ENCODE assay signal across 8 cellular contexts in genomic region chr19:45443462-45444317, GRCh38. TPM values are rescaled to one million over a fixed set of nuclear protein-coding genes. Genes with fewer than 3 reads are reported as not detected.
A peak's percentile ranks its signal among the peaks of the same experiment; 100 is the strongest.
DNase-seq lines count a peak whose midpoint lies in the region; TF ChIP-seq lines count a peak whose summit lies in the region.

No MANE protein-coding gene starts in this region.

- H4K20me1 ChIP-seq in BLaER1 treated with 17β-estradiol and CSF1 and Interleukin-3, amounts not matched to agents 10 nM and 100 nM = no peaks in the 10 kb centered on the region
- no peaks in the 10 kb centered on the region for H4K20me1 ChIP-seq in fibroblast of lung (ENCODE audit: control insufficient read depth, extremely low read depth, insufficient read depth, low read length)

- H2AFZ ChIP-seq in fibroblast of lung (ENCODE audit: low read length) = no peak overlapping the region

- peak overlapping the region; percentile 45 to 68 (median 57) for H3K4me3 ChIP-seq in BLaER1 treated with 17β-estradiol and CSF1 and Interleukin-3, amounts not matched to agents 10 nM and 100 nM
- H3K4me3 ChIP-seq in fibroblast of lung (replicated peaks in 1 of 4; ENCODE audit: control extremely low read depth in 1 of 4, insufficient read depth in 1 of 4, low read depth in 3 of 4, low read length in 4 of 4) (peak overlapping the region; percentile 4 to 58 (median 51)), muscle layer of colon (ENCODE audit: low read depth in 1 of 2, low read length in 2 of 2) (peak overlapping the region in 1 of 2 donors; percentile 58)

- no peaks in the 10 kb centered on the region for H3K27me3 ChIP-seq in BLaER1 treated with 17β-estradiol and CSF1 and Interleukin-3, amounts not matched to agents 10 nM and 100 nM
- H3K27me3 ChIP-seq in fibroblast of lung (ENCODE audit: control insufficient read depth, insufficient read depth, low read length) (no peaks in the 10 kb centered on the region), muscle layer of colon (ENCODE audit: control insufficient read depth in 1 of 2, insufficient read depth in 2 of 2, low read length in 2 of 2) (no peaks in the 10 kb centered on the region)

- peak overlapping the region; percentile 76 to 97 (median 91) for H3K4me2 ChIP-seq in BLaER1 treated with 17β-estradiol and CSF1 and Interleukin-3, amounts not matched to agents 10 nM and 100 nM
- H3K4me2 ChIP-seq in fibroblast of lung (ENCODE audit: extremely low read depth, insufficient read depth, low read length) = peak overlapping the region; percentile 93

- H3K9ac ChIP-seq in BLaER1 treated with 17β-estradiol and CSF1 and Interleukin-3, amounts not matched to agents 10 nM and 100 nM = peak overlapping the region; percentile 72 to 88 (median 83)
- H3K9ac ChIP-seq in fibroblast of lung (ENCODE audit: insufficient read depth, low read length) = peak overlapping the region; percentile 78
- H3K9ac ChIP-seq in muscle layer of colon (ENCODE audit: low read length) = peak overlapping the region; percentile 44

- peak overlapping the region; percentile 68 to 94 (median 92) for H3K27ac ChIP-seq in BLaER1 treated with 17β-estradiol and CSF1 and Interleukin-3, amounts not matched to agents 10 nM and 100 nM
- peak overlapping the region; percentile 78 for H3K27ac ChIP-seq in fibroblast of lung (ENCODE audit: insufficient read depth, low read length)
- peak overlapping the region; percentile 63 for H3K27ac ChIP-seq in muscle layer of colon (ENCODE audit: low read depth, low read length)

- H3K9me3 ChIP-seq in BLaER1 treated with 17β-estradiol and CSF1 and Interleukin-3, amounts not matched to agents 10 nM and 100 nM (replicated peaks in 1 of 11) = no peaks in the 10 kb centered on the region
- no peaks in the 10 kb centered on the region for H3K9me3 ChIP-seq in fibroblast of lung (ENCODE audit: control insufficient read depth, insufficient read depth, low read depth, low read length)
- no peaks in the 10 kb centered on the region for H3K9me3 ChIP-seq in muscle layer of colon (ENCODE audit: low read length)

- peaks cover 44 to 83% (median 65%) of the 10 kb centered on the region in 10 experiments for H3K4me1 ChIP-seq in BLaER1 treated with 17β-estradiol and CSF1 and Interleukin-3, amounts not matched to agents 10 nM and 100 nM
- H3K4me1 ChIP-seq in fibroblast of lung (ENCODE audit: control insufficient read depth, extremely low read depth, insufficient read depth, low read length) (peaks cover 17% of the 10 kb centered on the region), muscle layer of colon (ENCODE audit: insufficient read depth, low read length) (peaks cover 20% of the 10 kb centered on the region)

- no peaks in the 10 kb centered on the region for H3K79me2 ChIP-seq in fibroblast of lung (ENCODE audit: control insufficient read depth, insufficient read depth, low read length)

- no peak for TF ChIP-seq CTCF in fibroblast of lung (conservative IDR thresholded peaks at IDR 0.05 in 1 of 2, IDR thresholded peaks at IDR 0.05 in 1 of 2; ENCODE audit: low read depth in 1 of 2, low read length in 2 of 2)

- no peaks in the 10 kb centered on the region for H3K36me3 ChIP-seq in BLaER1 treated with 17β-estradiol and CSF1 and Interleukin-3, amounts not matched to agents 10 nM and 100 nM
- no peaks in the 10 kb centered on the region for H3K36me3 ChIP-seq in fibroblast of lung (ENCODE audit: control insufficient read depth, insufficient read depth, low read length)
- H3K36me3 ChIP-seq in muscle layer of colon (ENCODE audit: insufficient read depth, low read length) = no peaks in the 10 kb centered on the region

- peak; percentile 70 for DNase-seq in GOT3 (lab: John Stamatoyannopoulos, UW)
- DNase-seq in NCI-H748 (lab: John Stamatoyannopoulos, UW; ENCODE audit: unreplicated experiment) = peak; percentile 84
- DNase-seq in activated T-helper 9 cell treated with anti-CD3 and anti-CD28 coated beads, Interleukin-2, amount 50 U/mL, for 16 hours (ENCODE audit: low read depth) = peak; percentile 42
- DNase-seq in fibroblast of lung (ENCODE audit: low read depth in 2 of 2) = peak; percentile 78 to 84
- peak; percentile 64 for DNase-seq in superior temporal gyrus (ENCODE audit: extremely low spot score)
- no peak for DNase-seq in NCI-H1092 (lab: John Stamatoyannopoulos, UW)

RNA-seq across cellular contexts. Expression of gene ERCC1, which starts 20.0 kb away (rescaled TPM):
- 81.1 and 81.4 TPM in 2 replicates for total RNA-seq in fibroblast of lung
- polyA plus RNA-seq in fibroblast of lung = 49.3 and 69.6 TPM in 2 replicates
- polyA plus RNA-seq in fibroblast of lung (2012) = 104 and 125 TPM in 2 replicates
- 181 and 256 TPM in 2 replicates for polyA minus RNA-seq in fibroblast of lung (ENCODE audit: low replicate concordance)

RNA-seq across cellular contexts. Expression of gene FOSB, which starts 24.1 kb away (rescaled TPM):
- 9.5 and 24.9 TPM in 2 replicates for total RNA-seq in fibroblast of lung
- polyA plus RNA-seq in fibroblast of lung = 2.8 and 48.6 TPM in 2 replicates
- polyA plus RNA-seq in fibroblast of lung (2012) = 4.6 and 43.1 TPM in 2 replicates
- 20.3 and 218 TPM in 2 replicates for polyA minus RNA-seq in fibroblast of lung (ENCODE audit: low replicate concordance)

RNA-seq across cellular contexts. Expression of gene POLR1G, which starts 37.2 kb away (rescaled TPM):
- 3.6 and 5.4 TPM in 2 replicates for total RNA-seq in fibroblast of lung
- 4.7 and 5.3 TPM in 2 replicates for polyA plus RNA-seq in fibroblast of lung
- 3.5 and 4.3 TPM in 2 replicates for polyA plus RNA-seq in fibroblast of lung (2012)
- polyA minus RNA-seq in fibroblast of lung (ENCODE audit: low replicate concordance) = 5.8 and 7.2 TPM in 2 replicates

RNA-seq across cellular contexts. Expression of gene PPP1R13L, which starts 38.8 kb away (rescaled TPM):
- 1.5 and 3.0 TPM in 2 replicates for total RNA-seq in fibroblast of lung
- polyA plus RNA-seq in fibroblast of lung = 1.2 and 5.8 TPM in 2 replicates
- 4.1 and 12.9 TPM in 2 replicates for polyA plus RNA-seq in fibroblast of lung (2012)
- 0.74 and 8.8 TPM in 2 replicates for polyA minus RNA-seq in fibroblast of lung (ENCODE audit: low replicate concordance)

RNA-seq across cellular contexts. Expression of gene RTN2, which starts 53.2 kb away (rescaled TPM):
- 5.1 and 7.9 TPM in 2 replicates for total RNA-seq in fibroblast of lung
- 8.9 and 11.7 TPM in 2 replicates for polyA plus RNA-seq in fibroblast of lung
- polyA plus RNA-seq in fibroblast of lung (2012) = 19.8 and 23.8 TPM in 2 replicates
- polyA minus RNA-seq in fibroblast of lung (ENCODE audit: low replicate concordance) = 15.0 and 45.2 TPM in 2 replicates
